Comparison of ENCODE assay signal across 1 cellular context in the genomic region with DNA sequence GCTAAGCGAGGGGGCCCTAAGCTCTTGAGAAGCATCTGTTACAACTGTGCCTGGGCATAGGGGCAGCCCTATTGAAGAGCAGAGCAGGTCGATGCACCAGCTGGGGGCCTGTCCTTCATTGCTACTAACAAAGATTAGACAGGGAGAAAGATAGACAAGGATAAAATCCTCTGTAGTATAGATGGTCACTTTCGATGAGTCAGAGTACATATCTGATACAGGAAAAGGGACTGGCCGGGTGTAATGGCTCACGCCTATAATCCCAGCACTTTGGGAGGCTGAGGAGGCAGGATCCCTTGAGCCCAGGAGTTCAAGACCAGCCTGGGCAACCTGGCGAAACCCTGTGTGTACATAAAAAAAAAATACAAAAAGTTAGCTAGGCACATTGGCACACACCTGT.
TF ChIP-seq lines count a peak whose summit lies in the region.

No MANE protein-coding gene starts in this region.

TF ChIP-seq in K562, 482 proteins besides CTCF, POLR2A, EP300 and RAD21 (continues in another document):
- TF ChIP-seq, protein P1, sequence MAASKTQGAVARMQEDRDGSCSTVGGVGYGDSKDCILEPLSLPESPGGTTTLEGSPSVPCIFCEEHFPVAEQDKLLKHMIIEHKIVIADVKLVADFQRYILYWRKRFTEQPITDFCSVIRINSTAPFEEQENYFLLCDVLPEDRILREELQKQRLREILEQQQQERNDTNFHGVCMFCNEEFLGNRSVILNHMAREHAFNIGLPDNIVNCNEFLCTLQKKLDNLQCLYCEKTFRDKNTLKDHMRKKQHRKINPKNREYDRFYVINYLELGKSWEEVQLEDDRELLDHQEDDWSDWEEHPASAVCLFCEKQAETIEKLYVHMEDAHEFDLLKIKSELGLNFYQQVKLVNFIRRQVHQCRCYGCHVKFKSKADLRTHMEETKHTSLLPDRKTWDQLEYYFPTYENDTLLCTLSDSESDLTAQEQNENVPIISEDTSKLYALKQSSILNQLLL (CRISPR knock-in tag; IDR thresholded peaks at IDR 0.05; ENCODE audit: borderline replicate concordance), result no peak
- no peak for TF ChIP-seq HDAC2 (IDR thresholded peaks at IDR 0.05)
- no peak for TF ChIP-seq SMARCE1 (IDR thresholded peaks at IDR 0.05)
- TF ChIP-seq, protein P2, sequence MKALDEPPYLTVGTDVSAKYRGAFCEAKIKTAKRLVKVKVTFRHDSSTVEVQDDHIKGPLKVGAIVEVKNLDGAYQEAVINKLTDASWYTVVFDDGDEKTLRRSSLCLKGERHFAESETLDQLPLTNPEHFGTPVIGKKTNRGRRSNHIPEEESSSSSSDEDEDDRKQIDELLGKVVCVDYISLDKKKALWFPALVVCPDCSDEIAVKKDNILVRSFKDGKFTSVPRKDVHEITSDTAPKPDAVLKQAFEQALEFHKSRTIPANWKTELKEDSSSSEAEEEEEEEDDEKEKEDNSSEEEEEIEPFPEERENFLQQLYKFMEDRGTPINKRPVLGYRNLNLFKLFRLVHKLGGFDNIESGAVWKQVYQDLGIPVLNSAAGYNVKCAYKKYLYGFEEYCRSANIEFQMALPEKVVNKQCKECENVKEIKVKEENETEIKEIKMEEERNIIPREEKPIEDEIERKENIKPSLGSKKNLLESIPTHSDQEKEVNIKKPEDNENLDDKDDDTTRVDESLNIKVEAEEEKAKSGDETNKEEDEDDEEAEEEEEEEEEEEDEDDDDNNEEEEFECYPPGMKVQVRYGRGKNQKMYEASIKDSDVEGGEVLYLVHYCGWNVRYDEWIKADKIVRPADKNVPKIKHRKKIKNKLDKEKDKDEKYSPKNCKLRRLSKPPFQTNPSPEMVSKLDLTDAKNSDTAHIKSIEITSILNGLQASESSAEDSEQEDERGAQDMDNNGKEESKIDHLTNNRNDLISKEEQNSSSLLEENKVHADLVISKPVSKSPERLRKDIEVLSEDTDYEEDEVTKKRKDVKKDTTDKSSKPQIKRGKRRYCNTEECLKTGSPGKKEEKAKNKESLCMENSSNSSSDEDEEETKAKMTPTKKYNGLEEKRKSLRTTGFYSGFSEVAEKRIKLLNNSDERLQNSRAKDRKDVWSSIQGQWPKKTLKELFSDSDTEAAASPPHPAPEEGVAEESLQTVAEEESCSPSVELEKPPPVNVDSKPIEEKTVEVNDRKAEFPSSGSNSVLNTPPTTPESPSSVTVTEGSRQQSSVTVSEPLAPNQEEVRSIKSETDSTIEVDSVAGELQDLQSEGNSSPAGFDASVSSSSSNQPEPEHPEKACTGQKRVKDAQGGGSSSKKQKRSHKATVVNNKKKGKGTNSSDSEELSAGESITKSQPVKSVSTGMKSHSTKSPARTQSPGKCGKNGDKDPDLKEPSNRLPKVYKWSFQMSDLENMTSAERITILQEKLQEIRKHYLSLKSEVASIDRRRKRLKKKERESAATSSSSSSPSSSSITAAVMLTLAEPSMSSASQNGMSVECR (CRISPR knock-in tag; IDR thresholded peaks at IDR 0.05), result no peak
- no peak for TF ChIP-seq SIN3A (IDR thresholded peaks at IDR 0.05; ENCODE audit: borderline replicate concordance in 2 of 2, control insufficient read depth in 1 of 2, low read depth in 2 of 2, low read length in 2 of 2)
- TF ChIP-seq TEAD1 (CRISPR knock-in tag; IDR thresholded peaks at IDR 0.05), result no peak
- TF ChIP-seq RCOR1 (IDR thresholded peaks at IDR 0.05; ENCODE audit: borderline replicate concordance in 1 of 2, low read depth in 2 of 2, low read length in 2 of 2), result no peak
- TF ChIP-seq, protein P3, sequence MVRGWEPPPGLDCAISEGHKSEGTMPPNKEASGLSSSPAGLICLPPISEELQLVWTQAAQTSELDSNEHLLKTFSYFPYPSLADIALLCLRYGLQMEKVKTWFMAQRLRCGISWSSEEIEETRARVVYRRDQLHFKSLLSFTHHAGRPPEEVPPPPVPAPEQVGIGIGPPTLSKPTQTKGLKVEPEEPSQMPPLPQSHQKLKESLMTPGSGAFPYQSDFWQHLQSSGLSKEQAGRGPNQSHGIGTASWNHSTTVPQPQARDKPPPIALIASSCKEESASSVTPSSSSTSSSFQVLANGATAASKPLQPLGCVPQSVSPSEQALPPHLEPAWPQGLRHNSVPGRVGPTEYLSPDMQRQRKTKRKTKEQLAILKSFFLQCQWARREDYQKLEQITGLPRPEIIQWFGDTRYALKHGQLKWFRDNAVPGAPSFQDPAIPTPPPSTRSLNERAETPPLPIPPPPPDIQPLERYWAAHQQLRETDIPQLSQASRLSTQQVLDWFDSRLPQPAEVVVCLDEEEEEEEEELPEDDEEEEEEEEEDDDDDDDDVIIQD (CRISPR knock-in tag; IDR thresholded peaks at IDR 0.05), result no peak
- no peak for TF ChIP-seq GTF2F1 (IDR thresholded peaks at IDR 0.05; ENCODE audit: low read depth, low read length)
- TF ChIP-seq, protein P4, sequence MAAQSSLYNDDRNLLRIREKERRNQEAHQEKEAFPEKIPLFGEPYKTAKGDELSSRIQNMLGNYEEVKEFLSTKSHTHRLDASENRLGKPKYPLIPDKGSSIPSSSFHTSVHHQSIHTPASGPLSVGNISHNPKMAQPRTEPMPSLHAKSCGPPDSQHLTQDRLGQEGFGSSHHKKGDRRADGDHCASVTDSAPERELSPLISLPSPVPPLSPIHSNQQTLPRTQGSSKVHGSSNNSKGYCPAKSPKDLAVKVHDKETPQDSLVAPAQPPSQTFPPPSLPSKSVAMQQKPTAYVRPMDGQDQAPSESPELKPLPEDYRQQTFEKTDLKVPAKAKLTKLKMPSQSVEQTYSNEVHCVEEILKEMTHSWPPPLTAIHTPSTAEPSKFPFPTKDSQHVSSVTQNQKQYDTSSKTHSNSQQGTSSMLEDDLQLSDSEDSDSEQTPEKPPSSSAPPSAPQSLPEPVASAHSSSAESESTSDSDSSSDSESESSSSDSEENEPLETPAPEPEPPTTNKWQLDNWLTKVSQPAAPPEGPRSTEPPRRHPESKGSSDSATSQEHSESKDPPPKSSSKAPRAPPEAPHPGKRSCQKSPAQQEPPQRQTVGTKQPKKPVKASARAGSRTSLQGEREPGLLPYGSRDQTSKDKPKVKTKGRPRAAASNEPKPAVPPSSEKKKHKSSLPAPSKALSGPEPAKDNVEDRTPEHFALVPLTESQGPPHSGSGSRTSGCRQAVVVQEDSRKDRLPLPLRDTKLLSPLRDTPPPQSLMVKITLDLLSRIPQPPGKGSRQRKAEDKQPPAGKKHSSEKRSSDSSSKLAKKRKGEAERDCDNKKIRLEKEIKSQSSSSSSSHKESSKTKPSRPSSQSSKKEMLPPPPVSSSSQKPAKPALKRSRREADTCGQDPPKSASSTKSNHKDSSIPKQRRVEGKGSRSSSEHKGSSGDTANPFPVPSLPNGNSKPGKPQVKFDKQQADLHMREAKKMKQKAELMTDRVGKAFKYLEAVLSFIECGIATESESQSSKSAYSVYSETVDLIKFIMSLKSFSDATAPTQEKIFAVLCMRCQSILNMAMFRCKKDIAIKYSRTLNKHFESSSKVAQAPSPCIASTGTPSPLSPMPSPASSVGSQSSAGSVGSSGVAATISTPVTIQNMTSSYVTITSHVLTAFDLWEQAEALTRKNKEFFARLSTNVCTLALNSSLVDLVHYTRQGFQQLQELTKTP (IDR thresholded peaks at IDR 0.05; ENCODE audit: low read depth in 1 of 2, partially characterized antibody in 2 of 2), result no peak
- TF ChIP-seq, protein P5, sequence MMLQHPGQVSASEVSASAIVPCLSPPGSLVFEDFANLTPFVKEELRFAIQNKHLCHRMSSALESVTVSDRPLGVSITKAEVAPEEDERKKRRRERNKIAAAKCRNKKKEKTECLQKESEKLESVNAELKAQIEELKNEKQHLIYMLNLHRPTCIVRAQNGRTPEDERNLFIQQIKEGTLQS (IDR thresholded peaks at IDR 0.05), result peak; percentile 23; the same call in 1 of the 2 replicates
- TF ChIP-seq, protein P5 (CRISPR knock-in tag; conservative IDR thresholded peaks at IDR 0.05), result no peak
- TF ChIP-seq ZNF445 (CRISPR knock-in tag; IDR thresholded peaks at IDR 0.05; ENCODE audit: low read depth), result no peak
- no peak for TF ChIP-seq IRF2 (CRISPR knock-in tag; IDR thresholded peaks at IDR 0.05)
- no peak for TF ChIP-seq SETDB1 (IDR thresholded peaks at IDR 0.05; ENCODE audit: low read length)
- no peak for TF ChIP-seq HNRNPH1 (optimal IDR thresholded peaks at IDR 0.05; ENCODE audit: low read depth, low read length)
- no peak for TF ChIP-seq ZFP1 (CRISPR knock-in tag; IDR thresholded peaks at IDR 0.05)
- TF ChIP-seq, protein P6, sequence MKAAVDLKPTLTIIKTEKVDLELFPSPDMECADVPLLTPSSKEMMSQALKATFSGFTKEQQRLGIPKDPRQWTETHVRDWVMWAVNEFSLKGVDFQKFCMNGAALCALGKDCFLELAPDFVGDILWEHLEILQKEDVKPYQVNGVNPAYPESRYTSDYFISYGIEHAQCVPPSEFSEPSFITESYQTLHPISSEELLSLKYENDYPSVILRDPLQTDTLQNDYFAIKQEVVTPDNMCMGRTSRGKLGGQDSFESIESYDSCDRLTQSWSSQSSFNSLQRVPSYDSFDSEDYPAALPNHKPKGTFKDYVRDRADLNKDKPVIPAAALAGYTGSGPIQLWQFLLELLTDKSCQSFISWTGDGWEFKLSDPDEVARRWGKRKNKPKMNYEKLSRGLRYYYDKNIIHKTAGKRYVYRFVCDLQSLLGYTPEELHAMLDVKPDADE (conservative IDR thresholded peaks at IDR 0.05; ENCODE audit: control insufficient read depth, low read depth, low read length), result no peak
- no peak for TF ChIP-seq ZNF551 (CRISPR knock-in tag; IDR thresholded peaks at IDR 0.05)
- TF ChIP-seq, protein P7, sequence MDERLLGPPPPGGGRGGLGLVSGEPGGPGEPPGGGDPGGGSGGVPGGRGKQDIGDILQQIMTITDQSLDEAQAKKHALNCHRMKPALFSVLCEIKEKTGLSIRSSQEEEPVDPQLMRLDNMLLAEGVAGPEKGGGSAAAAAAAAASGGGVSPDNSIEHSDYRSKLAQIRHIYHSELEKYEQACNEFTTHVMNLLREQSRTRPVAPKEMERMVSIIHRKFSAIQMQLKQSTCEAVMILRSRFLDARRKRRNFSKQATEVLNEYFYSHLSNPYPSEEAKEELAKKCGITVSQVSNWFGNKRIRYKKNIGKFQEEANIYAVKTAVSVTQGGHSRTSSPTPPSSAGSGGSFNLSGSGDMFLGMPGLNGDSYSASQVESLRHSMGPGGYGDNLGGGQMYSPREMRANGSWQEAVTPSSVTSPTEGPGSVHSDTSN (CRISPR knock-in tag; IDR thresholded peaks at IDR 0.05; ENCODE audit: low read depth), result no peak
- TF ChIP-seq, protein P7 (tag; conservative IDR thresholded peaks at IDR 0.05; ENCODE audit: low read depth), result no peak
- no peak for TF ChIP-seq MEF2A (IDR thresholded peaks at IDR 0.05; ENCODE audit: control insufficient read depth, low read depth, low read length)
- TF ChIP-seq NFYB (IDR thresholded peaks at IDR 0.05; ENCODE audit: extremely low read depth, insufficient read length), result no peak
- no peak for TF ChIP-seq PYGO2 (tag; IDR thresholded peaks at IDR 0.05)
- TF ChIP-seq, protein P8, sequence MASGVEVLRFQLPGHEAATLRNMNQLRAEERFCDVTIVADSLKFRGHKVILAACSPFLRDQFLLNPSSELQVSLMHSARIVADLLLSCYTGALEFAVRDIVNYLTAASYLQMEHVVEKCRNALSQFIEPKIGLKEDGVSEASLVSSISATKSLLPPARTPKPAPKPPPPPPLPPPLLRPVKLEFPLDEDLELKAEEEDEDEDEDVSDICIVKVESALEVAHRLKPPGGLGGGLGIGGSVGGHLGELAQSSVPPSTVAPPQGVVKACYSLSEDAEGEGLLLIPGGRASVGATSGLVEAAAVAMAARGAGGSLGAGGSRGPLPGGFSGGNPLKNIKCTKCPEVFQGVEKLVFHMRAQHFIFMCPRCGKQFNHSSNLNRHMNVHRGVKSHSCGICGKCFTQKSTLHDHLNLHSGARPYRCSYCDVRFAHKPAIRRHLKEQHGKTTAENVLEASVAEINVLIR (CRISPR knock-in tag; IDR thresholded peaks at IDR 0.05), result no peak
- TF ChIP-seq JUN (IDR thresholded peaks at IDR 0.05; ENCODE audit: borderline replicate concordance, low read depth, low read length), result peak; percentile 34; the same call in 1 of the 2 replicates
- no peak for TF ChIP-seq JUN (CRISPR knock-in tag; IDR thresholded peaks at IDR 0.05; ENCODE audit: borderline replicate concordance)
- TF ChIP-seq PTBP1 (IDR thresholded peaks at IDR 0.05; ENCODE audit: low read depth, low read length), result no peak
- TF ChIP-seq SMC3 (conservative IDR thresholded peaks at IDR 0.05; ENCODE audit: insufficient read depth, low read depth, low read length), result no peak
- no peak for TF ChIP-seq ILF3 (IDR thresholded peaks at IDR 0.05; ENCODE audit: borderline replicate concordance)
- TF ChIP-seq NBN (IDR thresholded peaks at IDR 0.05; ENCODE audit: low read depth), result no peak
- TF ChIP-seq, protein P9, sequence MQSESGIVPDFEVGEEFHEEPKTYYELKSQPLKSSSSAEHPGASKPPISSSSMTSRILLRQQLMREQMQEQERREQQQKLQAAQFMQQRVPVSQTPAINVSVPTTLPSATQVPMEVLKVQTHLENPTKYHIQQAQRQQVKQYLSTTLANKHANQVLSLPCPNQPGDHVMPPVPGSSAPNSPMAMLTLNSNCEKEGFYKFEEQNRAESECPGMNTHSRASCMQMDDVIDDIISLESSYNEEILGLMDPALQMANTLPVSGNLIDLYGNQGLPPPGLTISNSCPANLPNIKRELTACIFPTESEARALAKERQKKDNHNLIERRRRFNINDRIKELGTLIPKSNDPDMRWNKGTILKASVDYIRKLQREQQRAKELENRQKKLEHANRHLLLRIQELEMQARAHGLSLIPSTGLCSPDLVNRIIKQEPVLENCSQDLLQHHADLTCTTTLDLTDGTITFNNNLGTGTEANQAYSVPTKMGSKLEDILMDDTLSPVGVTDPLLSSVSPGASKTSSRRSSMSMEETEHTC (IDR thresholded peaks at IDR 0.05), result no peak
- TF ChIP-seq, protein P10, sequence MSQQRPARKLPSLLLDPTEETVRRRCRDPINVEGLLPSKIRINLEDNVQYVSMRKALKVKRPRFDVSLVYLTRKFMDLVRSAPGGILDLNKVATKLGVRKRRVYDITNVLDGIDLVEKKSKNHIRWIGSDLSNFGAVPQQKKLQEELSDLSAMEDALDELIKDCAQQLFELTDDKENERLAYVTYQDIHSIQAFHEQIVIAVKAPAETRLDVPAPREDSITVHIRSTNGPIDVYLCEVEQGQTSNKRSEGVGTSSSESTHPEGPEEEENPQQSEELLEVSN (IDR thresholded peaks at IDR 0.05; ENCODE audit: borderline replicate concordance in 1 of 2, extremely low read depth in 1 of 2, insufficient read depth in 1 of 2, insufficient read length in 1 of 2, low read depth in 1 of 2, low read length in 1 of 2, poor library complexity in 1 of 2, severe bottlenecking in 1 of 2), result no peak
- TF ChIP-seq, protein P11, sequence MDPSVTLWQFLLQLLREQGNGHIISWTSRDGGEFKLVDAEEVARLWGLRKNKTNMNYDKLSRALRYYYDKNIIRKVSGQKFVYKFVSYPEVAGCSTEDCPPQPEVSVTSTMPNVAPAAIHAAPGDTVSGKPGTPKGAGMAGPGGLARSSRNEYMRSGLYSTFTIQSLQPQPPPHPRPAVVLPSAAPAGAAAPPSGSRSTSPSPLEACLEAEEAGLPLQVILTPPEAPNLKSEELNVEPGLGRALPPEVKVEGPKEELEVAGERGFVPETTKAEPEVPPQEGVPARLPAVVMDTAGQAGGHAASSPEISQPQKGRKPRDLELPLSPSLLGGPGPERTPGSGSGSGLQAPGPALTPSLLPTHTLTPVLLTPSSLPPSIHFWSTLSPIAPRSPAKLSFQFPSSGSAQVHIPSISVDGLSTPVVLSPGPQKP (CRISPR knock-in tag; IDR thresholded peaks at IDR 0.05), result no peak
